8 cellular contexts compared by ENCODE assay signal in the genomic region with DNA sequence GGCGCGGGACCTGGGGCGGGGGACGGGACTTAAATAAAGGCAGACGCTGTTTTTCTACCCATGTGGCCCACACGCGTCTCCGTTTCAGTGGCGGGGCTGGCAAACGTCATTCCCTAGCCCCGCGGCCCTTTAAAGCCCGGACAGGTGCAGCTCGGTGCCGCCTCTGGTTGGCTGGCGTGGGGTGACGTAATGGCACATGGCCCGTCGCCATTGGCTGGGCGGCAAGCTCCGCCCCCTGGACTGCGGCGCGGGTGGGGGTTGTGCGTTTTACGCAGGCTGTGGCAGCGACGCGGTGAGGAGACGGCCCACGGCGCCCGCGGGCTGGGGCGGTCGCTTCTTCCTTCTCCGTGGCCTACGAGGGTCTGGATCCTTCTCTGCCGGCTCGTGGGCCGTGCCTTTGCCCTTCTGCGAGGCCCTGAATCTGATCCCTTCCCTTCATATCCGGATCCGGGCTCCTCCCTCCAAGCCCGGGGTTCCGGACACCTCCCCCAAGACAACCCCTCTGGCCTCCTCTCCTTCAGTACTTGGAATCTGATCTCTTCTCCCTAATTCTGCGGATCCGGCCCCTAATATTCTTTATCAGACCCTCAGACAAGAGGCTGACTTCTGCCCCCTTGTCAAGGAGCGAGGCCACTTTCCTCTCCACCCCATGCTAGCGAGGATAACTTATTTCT. TPM values are rescaled to one million over a fixed set of nuclear protein-coding genes. Genes with fewer than 3 reads are reported as not detected.
A peak's percentile ranks its signal among the peaks of the same experiment; 100 is the strongest.
DNase-seq lines count a peak whose midpoint lies in the region; ATAC-seq, FAIRE-seq and TF ChIP-seq lines count a peak whose summit lies in the region.

Gene CRELD1, plus strand, starts transcription at position 274 of the 674 bp plus-strand sequence. CDS start 605 bp downstream, outside the sequence.

- H3K4me3 Mint-ChIP-seq in immature natural killer cell: peak within 1 kb of the TSS; percentile 94 to 98 (median 96)

- H3K36me3 ChIP-seq in ACC112 (ENCODE audit: insufficient read depth, low read length): peaks cover 17% of the 10 kb centered on the region; the same call in 1 of the 2 replicates
- H3K36me3 ChIP-seq in bronchial epithelial cell (ENCODE audit: control insufficient read depth, insufficient read depth, low read length): peaks cover 4% of the 10 kb centered on the region
- no peaks in the 10 kb centered on the region for H3K36me3 ChIP-seq in smooth muscle cell (ENCODE audit: low read depth)

- FAIRE-seq in bronchial epithelial cell (lab: Jason Lieb, UNC): no peak

- ATAC-seq in GM18867 (IDR thresholded peaks at IDR 0.05; ENCODE audit: unreplicated experiment): peak; percentile 85
- ATAC-seq in HG03097 (IDR thresholded peaks at IDR 0.05; ENCODE audit: low FRiP score, unreplicated experiment): peak; percentile 84

- H3K9me3 ChIP-seq in smooth muscle cell (replicated peaks; ENCODE audit: low read depth): no peaks in the 10 kb centered on the region

- H3K4me1 Mint-ChIP-seq in immature natural killer cell: peaks cover 43 to 59% of the 10 kb centered on the region in 2 donors

- H4K20me1 ChIP-seq in smooth muscle cell (ENCODE audit: low read depth): no peaks in the 10 kb centered on the region

- H3K27me3 ChIP-seq in ACC112 (ENCODE audit: insufficient read depth, low read length) (no peaks in the 10 kb centered on the region), bronchial epithelial cell (ENCODE audit: control insufficient read depth, insufficient read depth, low read length) (no peaks in the 10 kb centered on the region), smooth muscle cell (ENCODE audit: low read depth) (no peaks in the 10 kb centered on the region)

- peak; percentile 94 for DNase-seq in NCI-H2227 (lab: John Stamatoyannopoulos, UW; ENCODE audit: unreplicated experiment)
- DNase-seq in bronchial epithelial cell (ENCODE audit: low read depth): peak; percentile 83
- DNase-seq in immature natural killer cell: peak; percentile 98
- peak; percentile 78 for DNase-seq in smooth muscle cell (lab: John Stamatoyannopoulos, UW; ENCODE audit: unreplicated experiment)

- 3% methylated on average over 44 of the region's 50 CpGs for WGBS in smooth muscle cell (ENCODE audit: low lambda C conversion rate)

- H3K79me2 ChIP-seq in ACC112 (ENCODE audit: control insufficient read depth, insufficient read depth, low read length, unreplicated experiment) (no peaks in the 10 kb centered on the region), smooth muscle cell (ENCODE audit: low read depth) (no peaks in the 10 kb centered on the region)

- H3K27me3 Mint-ChIP-seq in immature natural killer cell (ENCODE audit: low read depth in 3 of 3): peaks cover 5 to 20% (median 11%) of the 10 kb centered on the region in 3 donors

- H3F3A ChIP-seq in smooth muscle cell (ENCODE audit: low read depth): no peaks in the 10 kb centered on the region

- H3K4me2 ChIP-seq in smooth muscle cell: peak within 1 kb of the TSS; percentile 83

- H3K27ac ChIP-seq in ACC112 (ENCODE audit: low read depth, low read length): peak within 1 kb of the TSS; percentile 61
- H3K27ac ChIP-seq in smooth muscle cell (ENCODE audit: low read depth): peak within 1 kb of the TSS; percentile 71

- peak within 1 kb of the TSS; percentile 98 to 100 (median 99) for H3K27ac Mint-ChIP-seq in immature natural killer cell

- H3K9ac ChIP-seq in smooth muscle cell (ENCODE audit: low read depth): peak within 1 kb of the TSS; percentile 70

- peaks cover 11% of the 10 kb centered on the region for H3K4me1 ChIP-seq in ACC112 (ENCODE audit: control insufficient read depth, insufficient read depth, low read length, unreplicated experiment)
- H3K4me1 ChIP-seq in smooth muscle cell (ENCODE audit: low read depth): peaks cover 15% of the 10 kb centered on the region

- H3K4me3 ChIP-seq in ACC112 (ENCODE audit: low read depth, low read length) (peak within 1 kb of the TSS; percentile 87), WI38 (ENCODE audit: low read depth, low read length) (peak within 1 kb of the TSS; percentile 76), bronchial epithelial cell (ENCODE audit: low read depth, low read length) (peak within 1 kb of the TSS; percentile 75), smooth muscle cell (peak within 1 kb of the TSS; percentile 70)

- H3K9me3 Mint-ChIP-seq in immature natural killer cell: no peaks in the 10 kb centered on the region

- peaks cover 4 to 8% (median 4%) of the 10 kb centered on the region in 3 donors for H3K36me3 Mint-ChIP-seq in immature natural killer cell

- H2AFZ ChIP-seq in ACC112 (ENCODE audit: low read length, unreplicated experiment) (peak within 1 kb of the TSS; percentile 55), smooth muscle cell (ENCODE audit: low read depth) (peak within 1 kb of the TSS; percentile 83)

- no peak for TF ChIP-seq CTCF in WI38 (IDR thresholded peaks at IDR 0.05; ENCODE audit: low read depth, low read length)
- no peak for TF ChIP-seq CTCF in bronchial epithelial cell (IDR thresholded peaks at IDR 0.05; ENCODE audit: insufficient read depth, low read length, severe bottlenecking)
- TF ChIP-seq CTCF in smooth muscle cell (IDR thresholded peaks at IDR 0.05; ENCODE audit: borderline replicate concordance, insufficient read depth, poor library complexity, severe bottlenecking): no peak

RNA-seq across cellular contexts. Expression of gene CRELD1, which starts in this region (rescaled TPM):
- 22.1 and 35.8 TPM in 2 replicates for total RNA-seq in bronchial epithelial cell
- 10 to 100 TPM; 38.9 to 67.8 (median 51.3) TPM for polyA plus RNA-seq in immature natural killer cell
- 25.8 and 26.4 TPM in 2 replicates for total RNA-seq in smooth muscle cell
- polyA plus RNA-seq in smooth muscle cell: 55.9 and 68.6 TPM in 2 replicates

Comparison
In these comparisons a context has a peak if more than half of its experiments do, and no peak if none do; other contexts are left out.
1. Peak in every context shown above with its lines: DNase-seq, ATAC-seq, H3K4me3 ChIP-seq and H3K27ac ChIP-seq.